ENCODE assay signal across 12 cellular contexts in the genomic region with DNA sequence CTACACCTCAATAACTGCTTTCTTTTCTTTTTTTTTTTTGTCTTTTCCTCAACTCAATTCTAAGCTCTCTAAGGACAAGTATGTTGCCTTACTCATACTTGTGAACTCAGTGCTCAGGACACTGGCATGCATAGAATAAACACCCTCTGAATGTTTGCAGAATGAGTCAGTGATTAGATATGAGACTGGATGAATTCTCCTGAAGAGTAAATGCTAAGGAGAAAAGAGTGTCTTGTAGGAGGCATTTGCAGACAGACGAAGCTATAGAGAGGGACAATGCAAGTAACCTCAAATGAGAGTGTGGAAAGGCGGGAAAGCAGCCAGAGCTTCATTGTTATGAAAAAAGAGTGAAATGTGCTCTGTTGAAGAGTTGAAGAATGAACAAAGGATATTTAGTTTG.
DNase-seq lines count a peak whose midpoint lies in the region; ATAC-seq lines count a peak whose summit lies in the region.
"Had no signal": no experiment of that assay in that cellular context is flagged by ENCODE, and none has a peak within 500 bp of the region (broad histone marks: within the 10 kb centered on the region; RNA-seq: fewer than 3 reads in every experiment).

No MANE protein-coding gene starts in this region.

- WGBS in mesodermal cell (ENCODE audit: insufficient coverage in 2 of 2), 2 experiments: 35 to 59% methylated on average over 2 of the region's 2 CpGs

- H3K27ac ChIP-seq in mesodermal cell (ENCODE audit: low read depth, low read length, severe bottlenecking): peak overlapping the region; percentile 88
- H3K27ac ChIP-seq: esophagus squamous epithelium, prostate gland had no signal

- peaks cover 20% of the 10 kb centered on the region for H3K4me1 ChIP-seq in mesodermal cell (ENCODE audit: control insufficient read depth, insufficient read depth, low read length, poor library complexity, severe bottlenecking)
- H3K4me1 ChIP-seq: esophagus squamous epithelium, prostate gland had no signal

- H3K9me3 ChIP-seq in mesodermal cell (ENCODE audit: control insufficient read depth, low read length): no peaks in the 10 kb centered on the region
- H3K9me3 ChIP-seq: esophagus squamous epithelium, prostate gland had no signal

- no peak for ATAC-seq in HG03280 (IDR thresholded peaks at IDR 0.05; ENCODE audit: unreplicated experiment)
- ATAC-seq: T-cell had no signal

- H3K36me3 ChIP-seq in mesodermal cell (ENCODE audit: control insufficient read depth, insufficient read depth, low read length): no peaks in the 10 kb centered on the region
- H3K36me3 ChIP-seq: esophagus squamous epithelium, prostate gland had no signal

- H3K4me3 ChIP-seq in mesodermal cell (ENCODE audit: extremely low read depth, insufficient read depth, low read length, poor library complexity, severe bottlenecking): no peak overlapping the region
- H3K4me3 ChIP-seq: esophagus squamous epithelium, prostate gland had no signal

- DNase-seq in AG20443 (ENCODE audit: low spot score): peak; percentile 75
- DNase-seq in LoVo (ENCODE audit: low spot score): peak; percentile 55
- peak; percentile 95 for DNase-seq in dermis blood vessel endothelial cell
- DNase-seq in AML-193 (lab: John Stamatoyannopoulos, UW): no peak
- DNase-seq in T-helper 1 cell: no peak
- DNase-seq in SW480 (ENCODE audit: low spot score): no peak
- DNase-seq: esophagus squamous epithelium, NCI-H2029 treated with DMSO at 0.1 percent for 48 hours, T-cell had no signal

Comparison
In these comparisons a context has a peak if more than half of its experiments do, and no peak if none do; other contexts are left out.
1. DNase-seq: peak in AG20443 (single experiment), LoVo (single experiment) and dermis blood vessel endothelial cell (single experiment); none in AML-193 (0 of 2), T-helper 1 cell (0 of 5) and SW480 (single experiment).